In genomic region chr16:4260360-4260759, GRCh38 we compare ENCODE assay signal across 1 cellular context.
A peak's percentile ranks its signal among the peaks of the same experiment; 100 is the strongest.
TF ChIP-seq lines count a peak whose summit lies in the region.

No MANE protein-coding gene starts in this region.

TF ChIP-seq in HepG2, 621 proteins besides CTCF, POLR2A, EP300 and RAD21:
- peak; percentile 30 for TF ChIP-seq RBM22 (optimal IDR thresholded peaks at IDR 0.05; ENCODE audit: low read length)
- TF ChIP-seq DMAP1 (CRISPR knock-in tag; IDR thresholded peaks at IDR 0.05): no peak
